Comparison of ENCODE assay signal across 9 cellular contexts in genomic region chr12:3017281-3017680, GRCh38.
"Had no signal": no experiment of that assay in that cellular context is flagged by ENCODE, and none has a peak within 500 bp of the region (broad histone marks: within the 10 kb centered on the region; RNA-seq: fewer than 3 reads in every experiment).

No MANE protein-coding gene starts in this region.

- FAIRE-seq: K562 had no signal

- H3K4me1 ChIP-seq: HAP-1 had no signal

- H3K27ac ChIP-seq: GM23248, HL-60 had no signal

- H3K9ac ChIP-seq: GM23248 had no signal

- DNase-seq: GM23248, GOT3, H7, HFFc6, IMR-90 had no signal

- H3K9me3 ChIP-seq: HAP-1 had no signal

- H2AFZ ChIP-seq: GM23248 had no signal

- H3K4me3 ChIP-seq: GM23248, HAP-1, K562 had no signal

- ATAC-seq: HCT116, K562 had no signal
